ENCODE assay signal across 27 cellular contexts in the genomic region with DNA sequence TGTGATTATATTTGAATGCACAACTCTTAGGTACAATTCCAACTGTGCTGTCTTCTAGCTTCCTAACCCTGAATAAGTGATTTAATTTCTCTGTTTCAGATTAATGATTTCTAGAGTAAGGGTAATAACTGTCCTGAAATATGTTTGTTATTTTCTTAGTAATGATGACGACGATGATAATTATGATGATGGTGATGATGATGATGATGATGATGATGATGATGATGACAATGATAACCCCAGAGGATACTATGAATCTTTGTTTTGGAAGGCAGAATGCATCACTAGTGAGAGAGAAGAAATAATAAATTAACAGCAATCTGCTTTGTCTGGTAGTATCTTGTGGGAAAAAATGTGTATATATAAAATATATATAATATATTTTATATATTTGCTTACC.
"Had no signal": no experiment of that assay in that cellular context is flagged by ENCODE, and none has a peak within 500 bp of the region (broad histone marks: within the 10 kb centered on the region; RNA-seq: fewer than 3 reads in every experiment).

No MANE protein-coding gene starts in this region.

- H3K4me1 ChIP-seq: stomach, suprapubic skin, testis, thyroid gland, tibial artery, tibial nerve, transverse colon, upper lobe of left lung, upper lobe of right lung, uterus, vagina had no signal

- FAIRE-seq: urothelium cell line had no signal

- H3K4me3 ChIP-seq: stomach, suprapubic skin, testis, thoracic aorta, thyroid gland, tibial artery, tibial nerve, transverse colon, upper lobe of left lung, upper lobe of right lung, uterus, vagina had no signal

- H3K27ac ChIP-seq: stomach, suprapubic skin, testis, thoracic aorta, thyroid gland, tibial artery, tibial nerve, transverse colon, upper lobe of left lung, upper lobe of right lung, uterus, vagina had no signal

- H3K9me3 ChIP-seq: suprapubic skin, testis, thoracic aorta, thyroid gland, tibial artery, tibial nerve, upper lobe of left lung, upper lobe of right lung, uterus, vagina had no signal

- DNase-seq: stimulated activated CD4-positive, alpha-beta T cell treated with anti-CD3 and anti-CD28 coated beads, Interleukin-2, amount 100 ng/mL, for 48 hours; stimulated activated CD4-positive, alpha-beta T cell treated with anti-CD3 and anti-CD28 coated beads, Interleukin-4, amount 100 ng/mL, for 1 hour; stimulated activated CD4-positive, alpha-beta T cell treated with anti-CD3 and anti-CD28 coated beads, Interleukin-4, amount 100 ng/mL, for 24 hours; stimulated activated CD4-positive, alpha-beta T cell treated with anti-CD3 and anti-CD28 coated beads, Interleukin-4, amount 100 ng/mL, for 4 hours; stimulated activated CD8-positive, alpha-beta memory T cell treated with anti-CD3 and anti-CD28 coated beads, Interleukin-4, amount 100 ng/mL, for 48 hours; stimulated activated naive B cell treated with anti-CD40 and anti-IgM and Interleukin-4, amounts not matched to agents 10 μg/mL and 1 μg/mL and 100 μg/mL, for 72 hours; stimulated activated naive CD4-positive, alpha-beta T cell; stimulated activated naive CD4-positive, alpha-beta T cell treated with Interleukin-2 at 50 U/mL for 16 hours; stimulated activated naive CD8-positive, alpha-beta T cell treated with anti-CD3 and anti-CD28 coated beads, Interleukin-15, amount 100 ng/mL, for 72 hours; stimulated activated naive CD8-positive, alpha-beta T cell treated with anti-CD3 and anti-CD28 coated beads, Interleukin-15, Interleukin-2, amounts not matched to agents 100 U/mL and 50 U/mL, for 24 hours; stomach; substantia nigra; testis; thyroid gland; tibial artery; transverse colon; trophoblast cell; upper lobe of left lung; upper lobe of right lung; uterus had no signal

- H3K36me3 ChIP-seq: stomach, suprapubic skin, thoracic aorta, thyroid gland, tibial artery, tibial nerve, transverse colon, upper lobe of left lung, upper lobe of right lung, uterus, vagina had no signal

- ATAC-seq: stimulated activated effector memory CD8-positive, alpha-beta T cell treated with anti-CD3 and anti-CD28 coated beads, Interleukin-12 subunit alpha, Interleukin-12 subunit beta, amount 100 ng/mL, for 72 hours; stimulated activated memory B cell treated with anti-CD40 and anti-IgM and Interleukin-4, amounts not matched to agents 10 μg/mL and 1 μg/mL and 100 μg/mL, for 72 hours; stimulated activated naive B cell treated with anti-CD40 and anti-IgM and Interleukin-4, amounts not matched to agents 10 μg/mL and 1 μg/mL and 100 μg/mL, for 72 hours; stimulated activated naive CD8-positive, alpha-beta T cell treated with anti-CD3 and anti-CD28 coated beads, Interleukin-15, amount 100 ng/mL, for 72 hours; stimulated activated naive CD8-positive, alpha-beta T cell treated with anti-CD3 and anti-CD28 coated beads, Interleukin-15, Interleukin-2, amounts not matched to agents 100 U/mL and 50 U/mL, for 24 hours; upper lobe of right lung had no signal

- H3K27me3 ChIP-seq: stomach, suprapubic skin, testis, thyroid gland, tibial artery, tibial nerve, transverse colon, upper lobe of left lung, upper lobe of right lung, uterus, vagina had no signal
